In genomic region chr4:2136736-2137135, GRCh38 we compare ENCODE assay signal across 23 cellular contexts.
"Had no signal": no experiment of that assay in that cellular context is flagged by ENCODE, and none has a peak within 500 bp of the region (broad histone marks: within the 10 kb centered on the region; RNA-seq: fewer than 3 reads in every experiment).

No MANE protein-coding gene starts in this region.

- H3K27me3 ChIP-seq: colonic mucosa, right lobe of liver, uterus had no signal

- H3K4me3 Mint-ChIP-seq: activated CD4-positive, alpha-beta memory T cell treated with anti-CD3 and anti-CD28 coated beads, Interleukin-2, amount 10 ng/mL, durations not matched to agents 7 days and 5 days; activated naive CD4-positive, alpha-beta T cell treated with anti-CD3 and anti-CD28 coated beads, Interleukin-2, amount 50 U/mL, for 24 hours; activated naive CD8-positive, alpha-beta T cell treated with anti-CD3 and anti-CD28 coated beads, Interleukin-2, amount 50 U/mL, for 24 hours; activated T-cell treated with anti-CD3 and anti-CD28 coated beads, Interleukin-2, amount 50 U/mL, for 24 hours; central memory CD8-positive, alpha-beta T cell; nephron; stimulated activated effector memory CD8-positive, alpha-beta T cell treated with anti-CD3 and anti-CD28 coated beads, Interleukin-12 subunit alpha, Interleukin-12 subunit beta, amount 100 ng/mL, for 72 hours; stimulated activated naive CD8-positive, alpha-beta T cell treated with anti-CD3 and anti-CD28 coated beads, Interleukin-15, Interleukin-2, amounts not matched to agents 100 ng/mL and 50 ng/mL, for 24 hours; type B pancreatic cell had no signal

- H3K4me1 Mint-ChIP-seq: nephron had no signal

- ATAC-seq: activated CD4-positive, CD25-positive, alpha-beta regulatory T cell treated with anti-CD3 and anti-CD28 coated beads, Interleukin-2, amount 50 U/mL, for 24 hours; activated naive CD8-positive, alpha-beta T cell treated with anti-CD3 and anti-CD28 coated beads, Interleukin-2, amount 50 U/mL, for 24 hours; left ventricle myocardium superior; mucosa of descending colon; right lobe of liver; stimulated activated effector memory CD8-positive, alpha-beta T cell treated with anti-CD3 and anti-CD28 coated beads, Interleukin-12 subunit alpha, Interleukin-12 subunit beta, amount 100 ng/mL, for 72 hours had no signal

- H3K27me3 Mint-ChIP-seq: activated naive CD4-positive, alpha-beta T cell treated with anti-CD3 and anti-CD28 coated beads, Interleukin-2, amount 50 U/mL, for 24 hours; activated naive CD8-positive, alpha-beta T cell treated with anti-CD3 and anti-CD28 coated beads, Interleukin-2, amount 50 U/mL, for 24 hours; activated T-cell treated with anti-CD3 and anti-CD28 coated beads, Interleukin-2, amount 50 U/mL, for 24 hours; stimulated activated naive CD8-positive, alpha-beta T cell treated with anti-CD3 and anti-CD28 coated beads, Interleukin-15, Interleukin-2, amounts not matched to agents 100 ng/mL and 50 ng/mL, for 24 hours; type B pancreatic cell had no signal

- DNase-seq: activated CD4-positive, alpha-beta memory T cell treated with anti-CD3 and anti-CD28 coated beads, Interleukin-2, amount 10 ng/mL, durations not matched to agents 7 days and 5 days; activated CD4-positive, alpha-beta T cell treated with anti-CD3 and anti-CD28 coated beads for 48 hours; activated CD8-positive, alpha-beta memory T cell treated with anti-CD3 and anti-CD28 coated beads, Interleukin-2, amount 50 U/mL, for 48 hours; activated naive CD8-positive, alpha-beta T cell treated with anti-CD3 and anti-CD28 coated beads, Interleukin-2, amount 50 U/mL, for 24 hours; activated T-cell treated with anti-CD3 and anti-CD28 coated beads, Interleukin-2, amount 50 U/mL, for 24 hours; amygdala; colonic mucosa; effector memory CD4-positive, alpha-beta T cell; left ventricle myocardium superior; mucosa of descending colon; right lobe of liver; stimulated activated CD4-positive, alpha-beta T cell treated with anti-CD3 and anti-CD28 coated beads, Interleukin-4, amount 100 ng/mL, for 24 hours; uterus; WERI-Rb-1 had no signal

- H3K4me3 ChIP-seq: colonic mucosa, mucosa of descending colon, right lobe of liver, skin epidermis, uterus had no signal

- H3K4me1 ChIP-seq: colonic mucosa, right lobe of liver, uterus had no signal

- H3K36me3 ChIP-seq: colonic mucosa, right lobe of liver, uterus, WERI-Rb-1 had no signal

- H3K27ac ChIP-seq: colonic mucosa, right lobe of liver, skin epidermis, uterus, WERI-Rb-1 had no signal

- H3K36me3 Mint-ChIP-seq: stimulated activated effector memory CD8-positive, alpha-beta T cell treated with anti-CD3 and anti-CD28 coated beads, Interleukin-12 subunit alpha, Interleukin-12 subunit beta, amount 100 ng/mL, for 72 hours; type B pancreatic cell had no signal

- H3K9me3 ChIP-seq: colonic mucosa, right lobe of liver, uterus had no signal

- H3K27ac Mint-ChIP-seq: activated CD4-positive, alpha-beta memory T cell treated with anti-CD3 and anti-CD28 coated beads, Interleukin-2, amount 10 ng/mL, durations not matched to agents 7 days and 5 days; activated naive CD4-positive, alpha-beta T cell treated with anti-CD3 and anti-CD28 coated beads, Interleukin-2, amount 50 U/mL, for 24 hours; activated naive CD8-positive, alpha-beta T cell treated with anti-CD3 and anti-CD28 coated beads, Interleukin-2, amount 50 U/mL, for 24 hours; activated T-cell treated with anti-CD3 and anti-CD28 coated beads, Interleukin-2, amount 50 U/mL, for 24 hours; nephron; progenitor cell of endocrine pancreas; stimulated activated effector memory CD8-positive, alpha-beta T cell treated with anti-CD3 and anti-CD28 coated beads, Interleukin-12 subunit alpha, Interleukin-12 subunit beta, amount 100 ng/mL, for 72 hours; stimulated activated naive CD8-positive, alpha-beta T cell treated with anti-CD3 and anti-CD28 coated beads, Interleukin-15, Interleukin-2, amounts not matched to agents 100 ng/mL and 50 ng/mL, for 24 hours; type B pancreatic cell had no signal
